In the genomic region with DNA sequence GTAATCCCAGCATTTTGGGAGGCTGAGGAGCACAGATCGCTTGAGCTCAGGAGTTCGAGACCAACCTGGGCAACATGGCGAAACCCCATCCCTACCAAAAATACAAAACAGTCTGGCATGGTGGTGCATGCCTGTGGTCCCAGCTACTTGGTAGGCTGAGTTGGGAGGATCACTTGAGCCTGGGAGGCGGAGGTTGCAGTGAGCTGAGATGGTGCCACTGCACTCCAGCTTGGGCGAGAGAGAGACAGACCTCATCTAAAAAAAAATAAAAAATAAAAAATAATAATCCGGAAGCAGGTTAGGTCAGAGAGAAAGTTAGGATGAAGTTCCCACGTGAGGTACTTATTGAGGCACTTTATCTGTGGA, we compare ENCODE assay signal across 6 cellular contexts. TPM values are rescaled to one million over a fixed set of nuclear protein-coding genes. Genes with fewer than 3 reads are reported as not detected.
DNase-seq lines count a peak whose midpoint lies in the region; TF ChIP-seq lines count a peak whose summit lies in the region.
"Not testable (repeated sequence)": the region's sequence is repeated elsewhere in the genome, so short reads cannot be mapped to it uniquely, and the experiment has no call there.

No MANE protein-coding gene starts in this region.

- not testable (repeated sequence) for H3K27me3 Mint-ChIP-seq in T-helper 1 cell treated with Interleukin-12 subunit alpha and Interleukin-12 subunit beta and Interleukin-4 antibody, amounts not matched to agents 30 μg/mL and 1 μg/mL, for 36 hours (ENCODE audit: low read depth); neural crest cell (ENCODE audit: low read depth)

- not testable (repeated sequence) for H3K27me3 ChIP-seq in breast epithelium, right atrium auricular region, tibial nerve

- not testable (repeated sequence) for H3K36me3 ChIP-seq in breast epithelium
- H3K36me3 ChIP-seq in right atrium auricular region (peaks cover 31% of the 10 kb centered on the region), tibial nerve (peaks cover 0 to 30% (median 2%) of the 10 kb centered on the region in 3 donors)

- H3K4me3 ChIP-seq in GM12865 (ENCODE audit: low read depth, low read length) (peak overlapping the region; percentile 89), breast epithelium (peak overlapping the region; percentile 87 to 96 (median 88)), right atrium auricular region (peak overlapping the region; percentile 90 to 98), tibial nerve (peak overlapping the region; percentile 71 to 93 (median 80))

- H3K4me1 Mint-ChIP-seq in T-helper 1 cell treated with Interleukin-12 subunit alpha and Interleukin-12 subunit beta and Interleukin-4 antibody, amounts not matched to agents 30 μg/mL and 1 μg/mL, for 36 hours (ENCODE audit: low read depth), result peaks cover 21% of the 10 kb centered on the region
- peaks cover 40% of the 10 kb centered on the region for H3K4me1 Mint-ChIP-seq in neural crest cell

- not testable (repeated sequence) for TF ChIP-seq EP300 in tibial nerve (IDR thresholded peaks at IDR 0.05)

- not testable (repeated sequence) for TF ChIP-seq CTCF in GM12865 (IDR thresholded peaks at IDR 0.05; ENCODE audit: insufficient read depth, low read depth, low read length, missing control alignments); breast epithelium (IDR thresholded peaks at IDR 0.05); right atrium auricular region (IDR thresholded peaks at IDR 0.05); neural crest cell (conservative IDR thresholded peaks at IDR 0.05); tibial nerve (IDR thresholded peaks at IDR 0.05)

- not testable (repeated sequence) for H3K36me3 Mint-ChIP-seq in T-helper 1 cell treated with Interleukin-12 subunit alpha and Interleukin-12 subunit beta and Interleukin-4 antibody, amounts not matched to agents 30 μg/mL and 1 μg/mL, for 36 hours (ENCODE audit: low read depth); neural crest cell (ENCODE audit: low read depth)

- H3K4me3 Mint-ChIP-seq in T-helper 1 cell treated with Interleukin-12 subunit alpha and Interleukin-12 subunit beta and Interleukin-4 antibody, amounts not matched to agents 30 μg/mL and 1 μg/mL, for 36 hours, result peak overlapping the region; percentile 90
- H3K4me3 Mint-ChIP-seq in neural crest cell, result peak overlapping the region; percentile 97

- H3K4me1 ChIP-seq in breast epithelium, result not testable (repeated sequence)
- H3K4me1 ChIP-seq in right atrium auricular region (peaks cover 0 to 32% of the 10 kb centered on the region in 2 donors), tibial nerve (peaks cover 0 to 57% (median 8%) of the 10 kb centered on the region in 4 donors)

- not testable (repeated sequence) for TF ChIP-seq POLR2A in breast epithelium (IDR thresholded peaks at IDR 0.05); tibial nerve (IDR thresholded peaks at IDR 0.05)

- H3K27ac Mint-ChIP-seq in T-helper 1 cell treated with Interleukin-12 subunit alpha and Interleukin-12 subunit beta and Interleukin-4 antibody, amounts not matched to agents 30 μg/mL and 1 μg/mL, for 36 hours, result peak overlapping the region; percentile 94
- H3K27ac Mint-ChIP-seq in neural crest cell (ENCODE audit: unreplicated experiment), result peak overlapping the region; percentile 95

- intact Hi-C loops in breast epithelium (cut with DNase I; ENCODE audit: low total_unique reads), result loop anchor here (10.0 kb wide), 1 partner anchor 90 kb away; no protein-coding TSS in a partner anchor

- not testable (repeated sequence) for H3K9me3 Mint-ChIP-seq in T-helper 1 cell treated with Interleukin-12 subunit alpha and Interleukin-12 subunit beta and Interleukin-4 antibody, amounts not matched to agents 30 μg/mL and 1 μg/mL, for 36 hours; neural crest cell

- not testable (repeated sequence) for H3K9me3 ChIP-seq in breast epithelium, right atrium auricular region, tibial nerve

- 41 to 43% methylated on average over 7 of the region's 7 CpGs for WGBS in tibial nerve, 2 donors

- DNase-seq in GM12865 (ENCODE audit: low read depth); breast epithelium (ENCODE audit: low spot score in 2 of 2); right atrium auricular region (ENCODE audit: low spot score); neural crest cell (ENCODE audit: low read depth, low spot score); tibial nerve (ENCODE audit: low spot score in 2 of 2): not testable (repeated sequence)

- H3K27ac ChIP-seq in breast epithelium (peak overlapping the region; percentile 96 to 98), right atrium auricular region (peak overlapping the region; percentile 98), tibial nerve (peak overlapping the region; percentile 92 to 97 (median 96))

RNA-seq across cellular contexts. Expression of gene SMARCD1, which starts 0.8 kb away (rescaled TPM):
- total RNA-seq in breast epithelium, result 10 to 100 TPM; 50.6 to 56.7 (median 51.5) TPM
- 10 to 100 TPM; 29.6 to 35.5 TPM for total RNA-seq in right atrium auricular region
- total RNA-seq in neural crest cell, result 187 TPM in 2 replicates
- total RNA-seq in tibial nerve, result 10 to 100 TPM; 45.9 to 97.2 (median 65.3) TPM

RNA-seq across cellular contexts. Expression of gene GPD1, which starts 19.4 kb away (rescaled TPM):
- total RNA-seq in breast epithelium, result 1,000 to 10,000 TPM in 1 of 3 donors, 100 to 1,000 TPM in 2; 235 to 4,731 (median 280) TPM
- 10 to 100 TPM in 1 of 2 donors, 1 to 10 TPM in 1; 8.8 to 38.7 TPM for total RNA-seq in right atrium auricular region
- 0.16 and 0.49 TPM in 2 replicates for total RNA-seq in neural crest cell
- 100 to 1,000 TPM; 188 to 829 (median 253) TPM for total RNA-seq in tibial nerve

RNA-seq across cellular contexts. Expression of gene ASIC1, which starts 27.0 kb away (rescaled TPM):
- total RNA-seq in breast epithelium, result under 1 TPM; 0.80 to 0.98 (median 0.88) TPM
- total RNA-seq in right atrium auricular region, result 1 to 10 TPM in 1 of 2 donors, under 1 TPM in 1; 0.24 to 1.4 TPM
- 22.7 and 25.0 TPM in 2 replicates for total RNA-seq in neural crest cell
- 1 to 10 TPM in 3 of 4 donors, not detected in 1; 1.8 to 4.2 (median 2.9) TPM for total RNA-seq in tibial nerve

RNA-seq across cellular contexts. Expression of gene COX14, which starts 27.6 kb away (rescaled TPM):
- 100 to 1,000 TPM in 1 of 3 donors, 10 to 100 TPM in 2; 66.7 to 139 (median 95.4) TPM for total RNA-seq in breast epithelium
- total RNA-seq in right atrium auricular region, result 100 to 1,000 TPM; 139 to 181 TPM
- total RNA-seq in neural crest cell, result 22.4 and 23.3 TPM in 2 replicates
- 10 to 100 TPM; 35.8 to 91.5 (median 55.2) TPM for total RNA-seq in tibial nerve

RNA-seq across cellular contexts. Expression of gene RACGAP1, which starts 59.1 kb away (rescaled TPM):
- total RNA-seq in breast epithelium (10 to 100 TPM in 2 of 3 donors, 1 to 10 TPM in 1; 7.5 to 33.9 (median 11.1) TPM), right atrium auricular region (1 to 10 TPM; 2.6 to 3.3 TPM), neural crest cell (91.7 and 104 TPM in 2 replicates), tibial nerve (10 to 100 TPM in 2 of 4 donors, 1 to 10 TPM in 2; 6.3 to 15.1 (median 10.5) TPM)
